Comparison of ENCODE assay signal across 1 cellular context in the genomic region with DNA sequence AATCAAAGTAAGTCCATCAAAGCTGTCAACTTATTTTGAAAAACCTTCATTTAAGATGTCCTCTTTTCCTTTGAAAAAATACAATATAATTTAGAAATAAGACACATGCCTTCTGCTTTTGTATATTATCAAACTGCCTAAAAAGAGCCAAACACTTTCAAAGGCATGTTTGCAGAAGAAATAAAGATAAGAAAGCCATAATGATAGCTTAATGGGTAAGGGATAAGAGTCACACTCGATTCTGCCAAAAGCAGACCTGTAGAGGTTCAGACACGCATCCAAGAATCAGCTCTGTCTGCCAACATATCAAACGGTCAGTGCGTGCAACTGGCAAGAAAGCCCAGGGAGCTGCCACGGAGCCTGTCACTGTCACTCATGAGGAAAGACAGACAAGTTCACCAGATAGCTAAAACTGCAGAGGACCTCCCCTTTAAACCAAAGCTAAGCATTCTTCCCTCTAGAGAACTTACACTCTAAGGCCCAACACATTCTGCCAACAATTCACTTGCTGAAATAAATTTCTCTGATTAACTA.
TF ChIP-seq lines count a peak whose summit lies in the region.

No MANE protein-coding gene starts in this region.

TF ChIP-seq in GM23338, 12 proteins besides CTCF, POLR2A, EP300 and RAD21 (continued from another document):
- no peak for TF ChIP-seq POLR2AphosphoS5 (IDR thresholded peaks at IDR 0.05; ENCODE audit: low read depth)
- TF ChIP-seq ZNF331 (CRISPR knock-in tag; IDR thresholded peaks at IDR 0.05; ENCODE audit: low read depth) = no peak
